2 cellular contexts compared by ENCODE assay signal in the genomic region with DNA sequence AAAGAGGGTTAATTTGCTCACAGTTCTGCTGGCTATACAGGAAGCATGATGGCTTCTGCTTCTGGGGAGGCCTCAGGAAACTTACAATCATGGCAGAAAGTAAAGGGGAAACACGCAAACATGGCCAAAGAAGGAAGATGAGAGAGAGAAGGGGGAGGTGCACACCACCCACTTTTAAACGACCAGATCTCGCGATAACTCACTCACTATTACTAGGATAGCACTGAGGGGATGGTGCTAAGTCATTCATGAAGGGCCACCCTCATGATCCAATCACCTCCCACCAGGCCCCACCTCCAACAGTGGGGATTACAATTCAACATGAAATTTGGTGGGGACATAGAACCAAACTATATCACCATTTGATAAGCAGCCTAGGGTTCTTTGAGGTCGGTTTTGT.
TF ChIP-seq lines count a peak whose summit lies in the region.

No MANE protein-coding gene starts in this region.

TF ChIP-seq in GM23338, 12 proteins besides CTCF, POLR2A, EP300 and RAD21 (continues in another document):
- TF ChIP-seq, protein P1, sequence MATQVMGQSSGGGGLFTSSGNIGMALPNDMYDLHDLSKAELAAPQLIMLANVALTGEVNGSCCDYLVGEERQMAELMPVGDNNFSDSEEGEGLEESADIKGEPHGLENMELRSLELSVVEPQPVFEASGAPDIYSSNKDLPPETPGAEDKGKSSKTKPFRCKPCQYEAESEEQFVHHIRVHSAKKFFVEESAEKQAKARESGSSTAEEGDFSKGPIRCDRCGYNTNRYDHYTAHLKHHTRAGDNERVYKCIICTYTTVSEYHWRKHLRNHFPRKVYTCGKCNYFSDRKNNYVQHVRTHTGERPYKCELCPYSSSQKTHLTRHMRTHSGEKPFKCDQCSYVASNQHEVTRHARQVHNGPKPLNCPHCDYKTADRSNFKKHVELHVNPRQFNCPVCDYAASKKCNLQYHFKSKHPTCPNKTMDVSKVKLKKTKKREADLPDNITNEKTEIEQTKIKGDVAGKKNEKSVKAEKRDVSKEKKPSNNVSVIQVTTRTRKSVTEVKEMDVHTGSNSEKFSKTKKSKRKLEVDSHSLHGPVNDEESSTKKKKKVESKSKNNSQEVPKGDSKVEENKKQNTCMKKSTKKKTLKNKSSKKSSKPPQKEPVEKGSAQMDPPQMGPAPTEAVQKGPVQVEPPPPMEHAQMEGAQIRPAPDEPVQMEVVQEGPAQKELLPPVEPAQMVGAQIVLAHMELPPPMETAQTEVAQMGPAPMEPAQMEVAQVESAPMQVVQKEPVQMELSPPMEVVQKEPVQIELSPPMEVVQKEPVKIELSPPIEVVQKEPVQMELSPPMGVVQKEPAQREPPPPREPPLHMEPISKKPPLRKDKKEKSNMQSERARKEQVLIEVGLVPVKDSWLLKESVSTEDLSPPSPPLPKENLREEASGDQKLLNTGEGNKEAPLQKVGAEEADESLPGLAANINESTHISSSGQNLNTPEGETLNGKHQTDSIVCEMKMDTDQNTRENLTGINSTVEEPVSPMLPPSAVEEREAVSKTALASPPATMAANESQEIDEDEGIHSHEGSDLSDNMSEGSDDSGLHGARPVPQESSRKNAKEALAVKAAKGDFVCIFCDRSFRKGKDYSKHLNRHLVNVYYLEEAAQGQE (IDR thresholded peaks at IDR 0.05; ENCODE audit: unreplicated experiment): no peak
- TF ChIP-seq ZNF331 (CRISPR knock-in tag; IDR thresholded peaks at IDR 0.05; ENCODE audit: low read depth) (no peak), EZH2phosphoT487 (IDR thresholded peaks at IDR 0.05; ENCODE audit: unreplicated experiment) (no peak), NANOG (IDR thresholded peaks at IDR 0.05; ENCODE audit: borderline replicate concordance) (no peak), ZNF114 (CRISPR knock-in tag; IDR thresholded peaks at IDR 0.05) (no peak), POLR2AphosphoS5 (IDR thresholded peaks at IDR 0.05; ENCODE audit: low read depth) (no peak), EZH2 (IDR thresholded peaks at IDR 0.05; ENCODE audit: low read depth, unreplicated experiment) (no peak), STAT1 (IDR thresholded peaks at IDR 0.05; ENCODE audit: unreplicated experiment) (no peak)
- TF ChIP-seq, protein P2, sequence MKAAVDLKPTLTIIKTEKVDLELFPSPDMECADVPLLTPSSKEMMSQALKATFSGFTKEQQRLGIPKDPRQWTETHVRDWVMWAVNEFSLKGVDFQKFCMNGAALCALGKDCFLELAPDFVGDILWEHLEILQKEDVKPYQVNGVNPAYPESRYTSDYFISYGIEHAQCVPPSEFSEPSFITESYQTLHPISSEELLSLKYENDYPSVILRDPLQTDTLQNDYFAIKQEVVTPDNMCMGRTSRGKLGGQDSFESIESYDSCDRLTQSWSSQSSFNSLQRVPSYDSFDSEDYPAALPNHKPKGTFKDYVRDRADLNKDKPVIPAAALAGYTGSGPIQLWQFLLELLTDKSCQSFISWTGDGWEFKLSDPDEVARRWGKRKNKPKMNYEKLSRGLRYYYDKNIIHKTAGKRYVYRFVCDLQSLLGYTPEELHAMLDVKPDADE (IDR thresholded peaks at IDR 0.05): no peak
- TF ChIP-seq, protein P3, sequence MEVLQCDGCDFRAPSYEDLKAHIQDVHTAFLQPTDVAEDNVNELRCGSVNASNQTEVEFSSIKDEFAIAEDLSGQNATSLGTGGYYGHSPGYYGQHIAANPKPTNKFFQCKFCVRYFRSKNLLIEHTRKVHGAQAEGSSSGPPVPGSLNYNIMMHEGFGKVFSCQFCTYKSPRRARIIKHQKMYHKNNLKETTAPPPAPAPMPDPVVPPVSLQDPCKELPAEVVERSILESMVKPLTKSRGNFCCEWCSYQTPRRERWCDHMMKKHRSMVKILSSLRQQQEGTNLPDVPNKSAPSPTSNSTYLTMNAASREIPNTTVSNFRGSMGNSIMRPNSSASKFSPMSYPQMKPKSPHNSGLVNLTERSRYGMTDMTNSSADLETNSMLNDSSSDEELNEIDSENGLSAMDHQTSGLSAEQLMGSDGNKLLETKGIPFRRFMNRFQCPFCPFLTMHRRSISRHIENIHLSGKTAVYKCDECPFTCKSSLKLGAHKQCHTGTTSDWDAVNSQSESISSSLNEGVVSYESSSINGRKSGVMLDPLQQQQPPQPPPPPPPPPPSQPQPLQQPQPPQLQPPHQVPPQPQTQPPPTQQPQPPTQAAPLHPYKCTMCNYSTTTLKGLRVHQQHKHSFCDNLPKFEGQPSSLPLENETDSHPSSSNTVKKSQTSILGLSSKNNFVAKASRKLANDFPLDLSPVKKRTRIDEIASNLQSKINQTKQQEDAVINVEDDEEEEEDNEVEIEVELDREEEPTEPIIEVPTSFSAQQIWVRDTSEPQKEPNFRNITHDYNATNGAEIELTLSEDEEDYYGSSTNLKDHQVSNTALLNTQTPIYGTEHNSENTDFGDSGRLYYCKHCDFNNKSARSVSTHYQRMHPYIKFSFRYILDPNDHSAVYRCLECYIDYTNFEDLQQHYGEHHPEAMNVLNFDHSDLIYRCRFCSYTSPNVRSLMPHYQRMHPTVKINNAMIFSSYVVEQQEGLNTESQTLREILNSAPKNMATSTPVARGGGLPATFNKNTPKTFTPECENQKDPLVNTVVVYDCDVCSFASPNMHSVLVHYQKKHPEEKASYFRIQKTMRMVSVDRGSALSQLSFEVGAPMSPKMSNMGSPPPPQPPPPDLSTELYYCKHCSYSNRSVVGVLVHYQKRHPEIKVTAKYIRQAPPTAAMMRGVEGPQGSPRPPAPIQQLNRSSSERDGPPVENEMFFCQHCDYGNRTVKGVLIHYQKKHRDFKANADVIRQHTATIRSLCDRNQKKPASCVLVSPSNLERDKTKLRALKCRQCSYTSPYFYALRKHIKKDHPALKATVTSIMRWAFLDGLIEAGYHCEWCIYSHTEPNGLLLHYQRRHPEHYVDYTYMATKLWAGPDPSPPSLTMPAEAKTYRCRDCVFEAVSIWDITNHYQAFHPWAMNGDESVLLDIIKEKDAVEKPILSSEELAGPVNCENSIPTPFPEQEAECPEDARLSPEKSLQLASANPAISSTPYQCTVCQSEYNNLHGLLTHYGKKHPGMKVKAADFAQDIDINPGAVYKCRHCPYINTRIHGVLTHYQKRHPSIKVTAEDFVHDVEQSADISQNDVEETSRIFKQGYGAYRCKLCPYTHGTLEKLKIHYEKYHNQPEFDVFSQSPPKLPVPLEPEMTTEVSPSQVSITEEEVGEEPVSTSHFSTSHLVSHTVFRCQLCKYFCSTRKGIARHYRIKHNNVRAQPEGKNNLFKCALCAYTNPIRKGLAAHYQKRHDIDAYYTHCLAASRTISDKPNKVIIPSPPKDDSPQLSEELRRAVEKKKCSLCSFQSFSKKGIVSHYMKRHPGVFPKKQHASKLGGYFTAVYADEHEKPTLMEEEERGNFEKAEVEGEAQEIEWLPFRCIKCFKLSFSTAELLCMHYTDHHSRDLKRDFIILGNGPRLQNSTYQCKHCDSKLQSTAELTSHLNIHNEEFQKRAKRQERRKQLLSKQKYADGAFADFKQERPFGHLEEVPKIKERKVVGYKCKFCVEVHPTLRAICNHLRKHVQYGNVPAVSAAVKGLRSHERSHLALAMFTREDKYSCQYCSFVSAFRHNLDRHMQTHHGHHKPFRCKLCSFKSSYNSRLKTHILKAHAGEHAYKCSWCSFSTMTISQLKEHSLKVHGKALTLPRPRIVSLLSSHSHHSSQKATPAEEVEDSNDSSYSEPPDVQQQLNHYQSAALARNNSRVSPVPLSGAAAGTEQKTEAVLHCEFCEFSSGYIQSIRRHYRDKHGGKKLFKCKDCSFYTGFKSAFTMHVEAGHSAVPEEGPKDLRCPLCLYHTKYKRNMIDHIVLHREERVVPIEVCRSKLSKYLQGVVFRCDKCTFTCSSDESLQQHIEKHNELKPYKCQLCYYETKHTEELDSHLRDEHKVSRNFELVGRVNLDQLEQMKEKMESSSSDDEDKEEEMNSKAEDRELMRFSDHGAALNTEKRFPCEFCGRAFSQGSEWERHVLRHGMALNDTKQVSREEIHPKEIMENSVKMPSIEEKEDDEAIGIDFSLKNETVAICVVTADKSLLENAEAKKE (CRISPR knock-in tag; IDR thresholded peaks at IDR 0.05): no peak

TF ChIP-seq in H1, 55 proteins besides CTCF, POLR2A, EP300 and RAD21:
- TF ChIP-seq SIN3A (conservative IDR thresholded peaks at IDR 0.05 in 1 of 2, IDR thresholded peaks at IDR 0.05 in 1 of 2; ENCODE audit: low read depth in 1 of 2, low read length in 2 of 2) (no peak), CHD2 (IDR thresholded peaks at IDR 0.05; ENCODE audit: low read length) (peak; percentile 53; the same call in 1 of the 2 replicates), POU5F1 (IDR thresholded peaks at IDR 0.05; ENCODE audit: low read depth, low read length) (no peak)
